In the genomic region with DNA sequence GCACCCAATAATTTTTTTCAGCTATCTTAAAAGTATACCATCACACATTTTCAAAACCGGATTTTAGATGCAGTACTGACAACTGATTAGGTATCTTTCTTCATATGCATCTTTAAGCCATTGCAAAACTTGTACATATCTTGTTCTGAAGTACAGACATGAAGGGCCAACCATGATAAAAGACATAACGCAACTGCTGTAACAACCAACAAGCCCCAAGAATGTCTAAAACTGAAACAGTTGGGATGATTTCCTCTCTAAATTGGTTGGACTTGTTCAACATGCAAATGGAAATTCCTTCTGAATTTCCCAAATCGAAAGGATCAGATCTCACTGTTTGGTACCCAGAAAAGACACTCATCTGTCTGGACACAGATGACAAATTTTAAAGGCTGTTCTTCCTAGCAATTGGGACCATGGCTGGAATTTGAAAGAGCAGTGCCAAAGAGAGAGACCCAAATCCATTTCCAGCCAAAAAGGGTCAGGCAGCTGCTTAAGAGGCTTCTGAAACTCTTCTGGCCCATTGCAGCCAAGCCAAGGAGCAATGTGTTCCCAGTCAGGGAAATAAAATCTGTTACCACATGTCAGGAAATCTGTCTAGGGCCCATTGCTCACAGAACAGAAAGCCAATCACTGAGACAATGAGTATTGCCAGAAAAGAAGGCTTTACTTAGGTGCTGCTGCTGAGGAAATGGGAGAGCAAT, we compare ENCODE assay signal across 29 cellular contexts.
"Had no signal": no experiment of that assay in that cellular context is flagged by ENCODE, and none has a peak within 500 bp of the region (broad histone marks: within the 10 kb centered on the region; RNA-seq: fewer than 3 reads in every experiment).

No MANE protein-coding gene starts in this region.

- H2AFZ ChIP-seq: PC-9 had no signal

- H3K4me3 ChIP-seq: K562, PC-9, SJCRH30, SK-N-MC had no signal

- H3K9me3 ChIP-seq: SJCRH30 had no signal

- H3K27me3 ChIP-seq: brain microvascular endothelial cell, SJCRH30 had no signal

- H3K4me2 ChIP-seq: PC-9 had no signal

- DNase-seq: activated CD4-positive, alpha-beta T cell treated with anti-CD3 and anti-CD28 coated beads, Interleukin-2, amount 10 ng/mL, durations not matched to agents 24 days and 14 days; activated CD4-positive, alpha-beta T cell treated with anti-CD3 and anti-CD28 coated beads, Interleukin-2, amount 50 U/mL, for 4 hours; activated CD8-positive, alpha-beta T cell treated with anti-CD3 and anti-CD28 coated beads for 36 hours; activated effector memory CD4-positive, alpha-beta T cell treated with anti-CD3 and anti-CD28 coated beads, Interleukin-2, amount 50 U/mL, for 16 hours; activated naive CD4-positive, alpha-beta T cell; activated naive CD4-positive, alpha-beta T cell treated with anti-CD3 and anti-CD28 coated beads, Interleukin-2, amount 50 U/mL, for 16 hours; activated naive CD8-positive, alpha-beta T cell treated with anti-CD3 and anti-CD28 coated beads for 36 hours; activated T-cell treated with anti-CD3 and anti-CD28 coated beads, Interleukin-2, amount 50 U/mL, for 1 hour; activated T-cell treated with anti-CD3 and anti-CD28 coated beads, Interleukin-2, amount 50 U/mL, for 72 hours; amniotic stem cell; aorta; brain microvascular endothelial cell; Karpas-422; NCI-H1048; NCI-H1105 treated with DMSO at 0.1 percent for 48 hours; NCI-H1436; NCI-H1694; NCI-H2029; NCI-H345; NCI-H524 treated with DMSO at 0.1 percent for 48 hours; NK-92 treated with Interleukin-12 subunit alpha and Interleukin-12 subunit beta, amount 100 ng/mL, for 24 hours; PC-9; SHP77; SJCRH30; T1000 had no signal

- H3K4me1 ChIP-seq: SJCRH30 had no signal

- H3K27ac ChIP-seq: brain microvascular endothelial cell, PC-9, RWPE1, SJCRH30, SK-N-MC had no signal

- H3K36me3 ChIP-seq: brain microvascular endothelial cell, SJCRH30 had no signal

- ATAC-seq: activated CD8-positive, alpha-beta T cell treated with anti-CD3 and anti-CD28 coated beads for 36 hours; activated T-cell treated with anti-CD3 and anti-CD28 coated beads, Interleukin-2, amount 50 U/mL, for 72 hours; activated T-helper 17 cell treated with anti-CD3 and anti-CD28 coated beads, Interleukin-2, amount 50 U/mL, for 72 hours; K562 had no signal
